In genomic region chr4:186472948-186473347, GRCh38 we compare ENCODE assay signal across 8 cellular contexts.
DNase-seq lines count a peak whose midpoint lies in the region; ATAC-seq and TF ChIP-seq lines count a peak whose summit lies in the region.

No MANE protein-coding gene starts in this region.

- intact Hi-C loops in esophagus muscularis mucosa (cut with DNase I) = loop anchor here (5.0 kb wide), 1 partner anchor 114 kb away; no protein-coding TSS in a partner anchor

- DNase-seq in GM13977 (ENCODE audit: low spot score) = no peak
- DNase-seq in NCI-H69 (lab: John Stamatoyannopoulos, UW) = peak; percentile 36
- DNase-seq in esophagus muscularis mucosa (ENCODE audit: extremely low spot score) = peak; percentile 78
- DNase-seq in retina = peak; percentile 48
- no peak for DNase-seq in stimulated activated CD4-positive, alpha-beta T cell treated with anti-CD3 and anti-CD28 coated beads, Interleukin-12 subunit alpha, Interleukin-12 subunit beta, amount 100 ng/mL, for 4 hours

- TF ChIP-seq CTCF in GM13977 (IDR thresholded peaks at IDR 0.05; ENCODE audit: extremely low read depth, insufficient read depth, missing control alignments) (peak; percentile 25), esophagus muscularis mucosa (IDR thresholded peaks at IDR 0.05) (peak; percentile 36 to 57 (median 47))

- H3K4me1 ChIP-seq in esophagus muscularis mucosa = no peaks in the 10 kb centered on the region

- ATAC-seq in GM19023 (IDR thresholded peaks at IDR 0.05; ENCODE audit: unreplicated experiment) = no peak
- no peak for ATAC-seq in HG03521 (IDR thresholded peaks at IDR 0.05; ENCODE audit: unreplicated experiment)
- ATAC-seq in esophagus mucosa = no peak

- TF ChIP-seq POLR2A in esophagus muscularis mucosa (IDR thresholded peaks at IDR 0.05; ENCODE audit: low read depth) = no peak

- WGBS in esophagus muscularis mucosa = 9% methylated on average over 4 of the region's 4 CpGs

- in situ Hi-C loops in GM13977 (cut with MboI; ENCODE audit: low pct_unique_long_range_greater_than_20kb, low sequenced_read_pairs, unreplicated experiment) = no loop called here

- H3K36me3 ChIP-seq in esophagus muscularis mucosa = no peaks in the 10 kb centered on the region

- peaks cover 0 to 8% (median 0%) of the 10 kb centered on the region in 4 donors for H3K27me3 ChIP-seq in esophagus muscularis mucosa

- TF ChIP-seq EP300 in esophagus muscularis mucosa (IDR thresholded peaks at IDR 0.05) = no peak

- H3K27ac ChIP-seq in esophagus muscularis mucosa (replicated peaks in 1 of 4) = no peak overlapping the region

- H3K4me3 ChIP-seq in esophagus muscularis mucosa = no peak overlapping the region

- no peaks in the 10 kb centered on the region for H3K9me3 ChIP-seq in esophagus muscularis mucosa

Comparison
In these comparisons a context has a peak if more than half of its experiments do, and no peak if none do; other contexts are left out.
1. DNase-seq: peak in NCI-H69 (single experiment), esophagus muscularis mucosa (single experiment) and retina (single experiment); none in GM13977 (single experiment) and stimulated activated CD4-positive, alpha-beta T cell treated with anti-CD3 and anti-CD28 coated beads, Interleukin-12 subunit alpha, Interleukin-12 subunit beta, amount 100 ng/mL, for 4 hours (single experiment).